11 cellular contexts compared by ENCODE assay signal in the genomic region with DNA sequence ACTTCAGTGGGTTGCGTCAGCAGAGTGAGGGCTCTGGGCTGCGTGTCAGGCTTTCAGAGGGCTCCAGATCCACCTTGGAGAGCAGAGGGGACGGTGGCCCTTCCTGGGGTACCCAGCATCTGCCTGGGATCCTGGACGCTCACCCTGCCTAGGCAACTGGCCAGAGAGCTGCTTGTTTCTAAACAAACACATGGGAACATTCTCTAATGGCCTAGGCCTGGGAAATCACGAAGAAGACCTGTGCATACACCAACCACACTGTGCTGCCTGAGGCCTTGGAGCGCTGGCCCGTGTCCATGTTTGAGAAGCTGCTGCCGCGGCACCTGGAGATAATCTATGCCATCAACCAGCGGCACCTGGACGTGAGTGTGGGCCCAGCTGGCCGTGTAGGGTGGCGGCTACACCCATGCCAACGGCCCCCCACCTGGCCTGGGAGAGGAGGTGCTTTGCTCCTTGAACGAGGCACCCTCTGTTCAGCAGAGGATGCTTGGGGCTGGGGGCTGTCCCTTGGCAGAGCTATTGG. TPM values are rescaled to one million over a fixed set of nuclear protein-coding genes. Genes with fewer than 3 reads are reported as not detected.
A peak's percentile ranks its signal among the peaks of the same experiment; 100 is the strongest.
DNase-seq lines count a peak whose midpoint lies in the region; ATAC-seq and TF ChIP-seq lines count a peak whose summit lies in the region.
"Had no signal": no experiment of that assay in that cellular context is flagged by ENCODE, and none has a peak within 500 bp of the region (broad histone marks: within the 10 kb centered on the region; RNA-seq: fewer than 3 reads in every experiment).

No MANE protein-coding gene starts in this region.

- H3K27ac ChIP-seq in psoas muscle: no peak overlapping the region
- no peak overlapping the region for H3K27ac ChIP-seq in naive thymus-derived CD4-positive, alpha-beta T cell (ENCODE audit: low read depth, low read length)
- H3K27ac ChIP-seq: GM23248 had no signal

- peaks cover 0 to 78% of the 10 kb centered on the region in 2 donors for H3K36me3 ChIP-seq in psoas muscle (ENCODE audit: insufficient read depth in 1 of 2, low read depth in 1 of 2)
- H3K36me3 ChIP-seq in naive thymus-derived CD4-positive, alpha-beta T cell (ENCODE audit: control insufficient read depth in 2 of 3, insufficient read depth in 3 of 3, low read length in 3 of 3): peaks cover 0 to 95% (median 3%) of the 10 kb centered on the region in 3 experiments
- peaks cover 14% of the 10 kb centered on the region for H3K36me3 ChIP-seq in H7 (replicated peaks; ENCODE audit: control insufficient read depth, insufficient read depth, low read length)

- intact Hi-C loops in psoas muscle (cut with DNase I): no loop called here
- intact Hi-C loops in naive thymus-derived CD4-positive, alpha-beta T cell (cut with micrococcal nuclease): no loop called here

- H3K9me3 Mint-ChIP-seq in glutamatergic neuron (ENCODE audit: unreplicated experiment): peaks cover 17% of the 10 kb centered on the region
- no peaks in the 10 kb centered on the region for H3K9me3 Mint-ChIP-seq in naive thymus-derived CD4-positive, alpha-beta T cell

- WGBS in psoas muscle, 3 donors: 91 to 94% (median 91%) methylated on average over 15 of the region's 15 CpGs

- H3K4me1 ChIP-seq in psoas muscle: peaks cover 3% of the 10 kb centered on the region
- H3K4me1 ChIP-seq in naive thymus-derived CD4-positive, alpha-beta T cell (ENCODE audit: control insufficient read depth in 2 of 2, insufficient read depth in 2 of 2, low read length in 2 of 2): no peaks in the 10 kb centered on the region

- H3K4me3 Mint-ChIP-seq in glutamatergic neuron (ENCODE audit: unreplicated experiment): no peak overlapping the region
- H3K4me3 Mint-ChIP-seq in naive thymus-derived CD4-positive, alpha-beta T cell: no peak overlapping the region

- no peak overlapping the region for H3K27ac Mint-ChIP-seq in glutamatergic neuron (ENCODE audit: unreplicated experiment)
- peak overlapping the region in 1 of 9 donors; percentile 36 for H3K27ac Mint-ChIP-seq in naive thymus-derived CD4-positive, alpha-beta T cell
- H3K27ac Mint-ChIP-seq: progenitor cell of endocrine pancreas had no signal

- TF ChIP-seq CTCF in glutamatergic neuron (IDR thresholded peaks at IDR 0.05; ENCODE audit: partially characterized antibody, unreplicated experiment): no peak
- no peak for TF ChIP-seq CTCF in psoas muscle (IDR thresholded peaks at IDR 0.05)

- peaks cover 8% of the 10 kb centered on the region for H3K27me3 Mint-ChIP-seq in glutamatergic neuron (ENCODE audit: unreplicated experiment)
- H3K27me3 Mint-ChIP-seq in naive thymus-derived CD4-positive, alpha-beta T cell: no peaks in the 10 kb centered on the region
- H3K27me3 Mint-ChIP-seq: progenitor cell of endocrine pancreas had no signal

- CTCF ChIA-PET in naive thymus-derived CD4-positive, alpha-beta T cell (lab: Charles Lee): no interaction called here

- no peaks in the 10 kb centered on the region for H3K36me3 Mint-ChIP-seq in glutamatergic neuron (ENCODE audit: unreplicated experiment)
- peaks cover 0 to 24% (median 0%) of the 10 kb centered on the region in 5 donors for H3K36me3 Mint-ChIP-seq in naive thymus-derived CD4-positive, alpha-beta T cell

- H3K4me3 ChIP-seq in psoas muscle: no peak overlapping the region
- no peak overlapping the region for H3K4me3 ChIP-seq in naive thymus-derived CD4-positive, alpha-beta T cell (ENCODE audit: low read length)
- H3K4me3 ChIP-seq in H7 (ENCODE audit: insufficient read depth, low read depth, low read length): no peak overlapping the region
- H3K4me3 ChIP-seq: GM23248 had no signal

- DNase-seq in NCI-H510A (lab: John Stamatoyannopoulos, UW): peak; percentile 81
- DNase-seq in glutamatergic neuron: peak; percentile 14
- peak; percentile 9 to 29 for DNase-seq in psoas muscle
- DNase-seq in naive thymus-derived CD4-positive, alpha-beta T cell: no peak
- DNase-seq in H7: no peak
- DNase-seq: DND-41, GM23248 had no signal

- POLR2A ChIA-PET in naive thymus-derived CD4-positive, alpha-beta T cell (lab: Charles Lee): no interaction called here

- H3K4me1 Mint-ChIP-seq in glutamatergic neuron (ENCODE audit: low read depth, unreplicated experiment): no peaks in the 10 kb centered on the region
- peaks cover 0 to 6% (median 0%) of the 10 kb centered on the region in 7 donors for H3K4me1 Mint-ChIP-seq in naive thymus-derived CD4-positive, alpha-beta T cell

- peak; percentile 23 for ATAC-seq in GM21423 (IDR thresholded peaks at IDR 0.05; ENCODE audit: unreplicated experiment)
- ATAC-seq in psoas muscle: no peak
- no peak for ATAC-seq in naive thymus-derived CD4-positive, alpha-beta T cell
- ATAC-seq in HG03442 (IDR thresholded peaks at IDR 0.05; ENCODE audit: unreplicated experiment): no peak
- ATAC-seq in HG02938 (IDR thresholded peaks at IDR 0.05; ENCODE audit: unreplicated experiment): no peak

- H3K27me3 ChIP-seq in psoas muscle (ENCODE audit: insufficient read depth in 3 of 3, low read length in 2 of 3): no peaks in the 10 kb centered on the region
- H3K27me3 ChIP-seq in naive thymus-derived CD4-positive, alpha-beta T cell (ENCODE audit: control insufficient read depth in 2 of 2, insufficient read depth in 2 of 2, low read length in 2 of 2): no peaks in the 10 kb centered on the region
- H3K27me3 ChIP-seq in H7 (ENCODE audit: control insufficient read depth, insufficient read depth, low read length): no peaks in the 10 kb centered on the region

- no peaks in the 10 kb centered on the region for H3K9me3 ChIP-seq in psoas muscle
- H3K9me3 ChIP-seq in naive thymus-derived CD4-positive, alpha-beta T cell (ENCODE audit: control insufficient read depth in 2 of 3, low read length in 3 of 3): no peaks in the 10 kb centered on the region

RNA-seq across cellular contexts. Expression of a gene that starts 32.2 kb away (rescaled TPM):
- total RNA-seq in glutamatergic neuron (ENCODE audit: unreplicated experiment): 295 TPM
- total RNA-seq in psoas muscle: 10 to 100 TPM in 2 of 4 donors, 1 to 10 TPM in 2; 7.8 to 22.3 (median 10.6) TPM
- 1 to 10 TPM; 4.9 to 9.5 (median 8.6) TPM for polyA plus RNA-seq in psoas muscle
- total RNA-seq in naive thymus-derived CD4-positive, alpha-beta T cell: 10 to 100 TPM; 29.8 to 45.2 (median 43.6) TPM
- 10 to 100 TPM; 55.9 to 81.6 TPM for polyA plus RNA-seq in naive thymus-derived CD4-positive, alpha-beta T cell
- 52.0 and 57.1 TPM in 2 replicates for total RNA-seq in H7 (2014; rRNA removed; shearing (Covaris generic))

Comparison
In these comparisons a context has a peak if more than half of its experiments do, and no peak if none do; other contexts are left out.
1. DNase-seq: peak in NCI-H510A (single experiment), glutamatergic neuron (single experiment) and psoas muscle (2 of 2); none in naive thymus-derived CD4-positive, alpha-beta T cell (0 of 9) and H7 (single experiment).